8 cellular contexts compared by ENCODE assay signal in the genomic region with DNA sequence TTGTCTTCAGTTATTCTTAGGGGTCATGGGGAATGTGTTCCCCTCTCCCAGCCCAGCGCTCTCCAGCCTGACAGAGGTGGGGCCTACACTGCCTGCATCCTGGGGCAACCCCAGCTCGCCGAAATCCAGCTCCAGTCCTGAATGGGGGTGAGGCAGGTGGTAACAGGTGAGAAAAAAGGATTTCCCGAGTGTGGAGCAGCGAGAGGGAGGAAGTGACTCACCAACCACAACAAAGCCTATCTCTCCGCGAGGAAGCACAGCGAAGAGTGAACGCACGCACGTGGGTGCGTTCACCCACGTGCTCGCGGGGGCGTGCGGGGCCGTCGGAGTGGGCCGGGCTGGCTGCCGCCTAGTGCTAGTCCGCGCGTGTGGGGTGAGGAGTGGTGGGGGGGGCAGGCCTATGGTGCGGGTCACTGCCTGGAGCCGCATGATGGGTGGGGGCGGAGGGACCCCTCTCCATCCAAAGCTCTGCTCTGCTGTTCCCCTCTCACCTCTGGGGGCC. TPM values are rescaled to one million over a fixed set of nuclear protein-coding genes. Genes with fewer than 3 reads are reported as not detected.
DNase-seq lines count a peak whose midpoint lies in the region; ATAC-seq and TF ChIP-seq lines count a peak whose summit lies in the region.

No MANE protein-coding gene starts in this region.

- H3K4me1 ChIP-seq in iPS DF 6.9 (ENCODE audit: control insufficient read depth, insufficient read depth, low read length): peaks cover 14% of the 10 kb centered on the region

- H3K9me3 ChIP-seq in iPS DF 6.9 (ENCODE audit: control insufficient read depth, insufficient read depth, low read length): no peaks in the 10 kb centered on the region

- POLR2A ChIA-PET in GM10248 (lab: Yijun Ruan, JAX): no interaction called here

- H3K36me3 ChIP-seq in iPS DF 6.9 (ENCODE audit: control insufficient read depth, insufficient read depth, low read length): no peaks in the 10 kb centered on the region

- DNase-seq in GM10248 (ENCODE audit: extremely low spot score) (peak; percentile 54), iPS DF 6.9 (ENCODE audit: low read depth, low spot score) (no peak), 8988T (no peak)
- DNase-seq in activated naive CD4-positive, alpha-beta T cell treated with anti-CD3 and anti-CD28 coated beads, Interleukin-2, amount 50 U/mL, for 16 hours: peak; percentile 83
- DNase-seq in stimulated activated CD4-positive, alpha-beta T cell treated with anti-CD3 and anti-CD28 coated beads, Interleukin-15, amount 100 ng/mL, for 48 hours (ENCODE audit: low read depth in 2 of 2): peak; percentile 61 to 65

- peak overlapping the region; percentile 89; the same call in 1 of the 2 replicates for H3K4me3 ChIP-seq in iPS DF 6.9 (ENCODE audit: low read length)

- no peak for ATAC-seq in GM18907 (IDR thresholded peaks at IDR 0.05; ENCODE audit: unreplicated experiment)
- ATAC-seq in GM19023 (IDR thresholded peaks at IDR 0.05; ENCODE audit: unreplicated experiment): no peak

- no peak for TF ChIP-seq CTCF in GM10248 (IDR thresholded peaks at IDR 0.05; ENCODE audit: control extremely low read depth, extremely low read depth, low read depth, missing control alignments)

- CTCF ChIA-PET in GM10248 (lab: Yijun Ruan, JAX): interaction anchor here (0.9 to 5.4 kb wide), 3 partner anchors 12 to 22 kb away, joined by 3 to 42 read pairs (median 3); no protein-coding TSS in a partner anchor

- no peak overlapping the region for H3K27ac ChIP-seq in iPS DF 6.9 (ENCODE audit: low read length)

- no CpG with 5 or more reads among the region's 27 CpGs for WGBS in iPS DF 6.9 (ENCODE audit: insufficient coverage, insufficient read length)

- no peaks in the 10 kb centered on the region for H3K27me3 ChIP-seq in iPS DF 6.9 (ENCODE audit: control insufficient read depth, insufficient read depth, low read length)

TF ChIP-seq in PFSK-1, 5 proteins besides CTCF, POLR2A, EP300 and RAD21:
- TF ChIP-seq FOXP2 (optimal IDR thresholded peaks at IDR 0.05; ENCODE audit: borderline replicate concordance, extremely low read depth, extremely low read length, insufficient read depth): peak; percentile 23
- no peak for TF ChIP-seq POLR2AphosphoS5 (IDR thresholded peaks at IDR 0.05; ENCODE audit: low read depth, low read length)

RNA-seq across cellular contexts. Expression of gene PALD1, which starts 0.9 kb away (rescaled TPM):
- 0.85 TPM for polyA plus RNA-seq in PFSK-1 (2012; ENCODE audit: insufficient read length, low read depth)

RNA-seq across cellular contexts. Expression of gene NODAL, which starts 36.2 kb away (rescaled TPM):
- polyA plus RNA-seq in PFSK-1 (2012; ENCODE audit: insufficient read length, low read depth): not detected

Comparison
In these comparisons a context has a peak if more than half of its experiments do, and no peak if none do; other contexts are left out.
1. DNase-seq: peak in GM10248 (single experiment), activated naive CD4-positive, alpha-beta T cell treated with anti-CD3 and anti-CD28 coated beads, Interleukin-2, amount 50 U/mL, for 16 hours (single experiment) and stimulated activated CD4-positive, alpha-beta T cell treated with anti-CD3 and anti-CD28 coated beads, Interleukin-15, amount 100 ng/mL, for 48 hours (2 of 2); none in iPS DF 6.9 (single experiment) and 8988T (single experiment).